Comparison of ENCODE assay signal across 6 cellular contexts in the genomic region with DNA sequence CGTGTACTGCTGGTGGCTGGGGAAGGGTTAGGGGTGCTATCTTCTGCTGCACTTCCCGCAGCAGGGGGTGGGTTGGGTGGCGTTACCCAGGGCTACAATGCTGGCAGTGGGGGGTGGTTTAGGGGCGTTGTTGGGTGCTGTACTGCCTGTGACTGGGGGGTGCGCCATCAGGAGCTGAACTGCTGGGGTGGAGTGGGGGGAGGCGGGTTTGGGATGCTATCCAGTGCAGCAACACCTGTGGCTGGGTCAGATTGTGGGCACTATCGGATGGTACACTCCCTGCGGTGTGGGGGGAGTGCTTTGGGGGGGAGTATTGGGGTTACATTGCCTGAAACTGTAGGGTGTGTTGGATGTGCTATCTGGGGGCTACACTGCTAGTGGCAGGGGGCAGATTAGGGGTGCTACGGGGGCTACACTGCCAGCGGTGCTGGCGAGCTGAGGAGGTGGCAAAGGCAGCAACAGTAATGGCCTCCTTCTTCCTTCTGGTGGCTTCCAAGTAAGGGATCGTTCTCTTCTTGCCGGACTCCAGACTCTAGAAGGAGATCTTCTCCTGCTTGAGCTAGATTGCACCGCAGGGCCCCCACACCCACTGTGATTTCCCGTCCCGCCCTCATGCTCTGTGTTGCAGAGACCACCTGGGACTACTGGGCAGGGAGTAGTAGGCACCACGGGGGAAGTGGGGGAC. TPM values are rescaled to one million over a fixed set of nuclear protein-coding genes. Genes with fewer than 3 reads are reported as not detected.
"Had no signal": no experiment of that assay in that cellular context is flagged by ENCODE, and none has a peak within 500 bp of the region (broad histone marks: within the 10 kb centered on the region; RNA-seq: fewer than 3 reads in every experiment).

No MANE protein-coding gene starts in this region.

RNA-seq across cellular contexts. Expression of a gene that starts 23.9 kb away (rescaled TPM):
- total RNA-seq: M059J, PC-3, Peyer's patch, Right ventricle myocardium superior, SJSA1 had no signal
- polyA plus RNA-seq: SK-N-SH had no signal
